In the genomic region with DNA sequence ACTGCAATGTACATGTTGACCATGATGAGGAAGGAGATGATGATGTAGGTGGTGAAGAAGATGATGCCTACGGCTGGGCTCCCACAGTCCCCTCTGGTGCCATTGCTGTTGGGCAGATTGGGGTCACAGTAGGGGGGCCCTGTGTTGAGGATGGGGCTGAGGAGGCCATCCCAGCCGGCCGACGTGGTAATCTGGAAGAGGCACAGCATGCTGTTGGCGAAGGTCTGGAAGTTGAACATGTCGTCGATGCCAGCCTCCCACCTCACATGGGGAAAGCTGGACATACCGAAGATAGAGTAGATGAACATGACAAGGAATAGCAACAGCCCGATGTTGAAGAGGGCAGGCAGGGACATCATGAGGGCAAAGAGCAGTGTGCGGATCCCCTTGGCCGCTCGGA, we compare ENCODE assay signal across 26 cellular contexts.
"Had no signal": no experiment of that assay in that cellular context is flagged by ENCODE, and none has a peak within 500 bp of the region (broad histone marks: within the 10 kb centered on the region; RNA-seq: fewer than 3 reads in every experiment).

No MANE protein-coding gene starts in this region.

- H3K27me3 ChIP-seq: stomach, suprapubic skin, testis, thyroid gland, tibial artery, tibial nerve, transverse colon, upper lobe of left lung, upper lobe of right lung, uterus had no signal

- FAIRE-seq: urothelium cell line had no signal

- H3K36me3 ChIP-seq: stomach, suprapubic skin, thoracic aorta, thyroid gland, tibial artery, tibial nerve, transverse colon, upper lobe of left lung, upper lobe of right lung, uterus had no signal

- DNase-seq: stimulated activated CD4-positive, alpha-beta T cell treated with anti-CD3 and anti-CD28 coated beads, Interleukin-2, amount 100 ng/mL, for 24 hours; stimulated activated CD4-positive, alpha-beta T cell treated with anti-CD3 and anti-CD28 coated beads, Interleukin-2, amount 100 ng/mL, for 48 hours; stimulated activated CD4-positive, alpha-beta T cell treated with anti-CD3 and anti-CD28 coated beads, Interleukin-4, amount 100 ng/mL, for 1 hour; stimulated activated CD4-positive, alpha-beta T cell treated with anti-CD3 and anti-CD28 coated beads, Interleukin-4, amount 100 ng/mL, for 24 hours; stimulated activated CD4-positive, alpha-beta T cell treated with anti-CD3 and anti-CD28 coated beads, Interleukin-4, amount 100 ng/mL, for 4 hours; stimulated activated CD8-positive, alpha-beta memory T cell treated with anti-CD3 and anti-CD28 coated beads, Interleukin-4, amount 100 ng/mL, for 48 hours; stimulated activated naive B cell treated with anti-CD40 and anti-IgM and Interleukin-4, amounts not matched to agents 10 μg/mL and 1 μg/mL and 100 μg/mL, for 72 hours; stimulated activated naive CD4-positive, alpha-beta T cell; stimulated activated naive CD4-positive, alpha-beta T cell treated with Interleukin-2 at 50 U/mL for 16 hours; stimulated activated naive CD8-positive, alpha-beta T cell treated with anti-CD3 and anti-CD28 coated beads, Interleukin-15, amount 100 ng/mL, for 72 hours; stimulated activated naive CD8-positive, alpha-beta T cell treated with anti-CD3 and anti-CD28 coated beads, Interleukin-15, Interleukin-2, amounts not matched to agents 100 U/mL and 50 U/mL, for 24 hours; stomach; substantia nigra; testis; thyroid gland; tibial artery; transverse colon; upper lobe of right lung; uterus had no signal

- H3K9me3 ChIP-seq: stomach, suprapubic skin, testis, thoracic aorta, thyroid gland, tibial artery, tibial nerve, transverse colon, upper lobe of left lung, upper lobe of right lung, uterus had no signal

- H3K27ac ChIP-seq: stomach, suprapubic skin, testis, thoracic aorta, thyroid gland, tibial artery, tibial nerve, transverse colon, upper lobe of left lung, upper lobe of right lung, uterus had no signal

- H3K4me1 ChIP-seq: stomach, suprapubic skin, testis, thyroid gland, tibial artery, tibial nerve, transverse colon, upper lobe of left lung, upper lobe of right lung, uterus had no signal

- ATAC-seq: stimulated activated effector memory CD8-positive, alpha-beta T cell treated with anti-CD3 and anti-CD28 coated beads, Interleukin-12 subunit alpha, Interleukin-12 subunit beta, amount 100 ng/mL, for 72 hours; stimulated activated memory B cell treated with anti-CD40 and anti-IgM and Interleukin-4, amounts not matched to agents 10 μg/mL and 1 μg/mL and 100 μg/mL, for 72 hours; stimulated activated naive B cell treated with anti-CD40 and anti-IgM and Interleukin-4, amounts not matched to agents 10 μg/mL and 1 μg/mL and 100 μg/mL, for 72 hours; stimulated activated naive CD8-positive, alpha-beta T cell treated with anti-CD3 and anti-CD28 coated beads, Interleukin-15, amount 100 ng/mL, for 72 hours; stimulated activated naive CD8-positive, alpha-beta T cell treated with anti-CD3 and anti-CD28 coated beads, Interleukin-15, Interleukin-2, amounts not matched to agents 100 U/mL and 50 U/mL, for 24 hours; upper lobe of right lung had no signal

- H3K4me3 ChIP-seq: stomach, suprapubic skin, testis, thoracic aorta, thyroid gland, tibial artery, tibial nerve, transverse colon, upper lobe of left lung, upper lobe of right lung, uterus had no signal
